In the genomic region with DNA sequence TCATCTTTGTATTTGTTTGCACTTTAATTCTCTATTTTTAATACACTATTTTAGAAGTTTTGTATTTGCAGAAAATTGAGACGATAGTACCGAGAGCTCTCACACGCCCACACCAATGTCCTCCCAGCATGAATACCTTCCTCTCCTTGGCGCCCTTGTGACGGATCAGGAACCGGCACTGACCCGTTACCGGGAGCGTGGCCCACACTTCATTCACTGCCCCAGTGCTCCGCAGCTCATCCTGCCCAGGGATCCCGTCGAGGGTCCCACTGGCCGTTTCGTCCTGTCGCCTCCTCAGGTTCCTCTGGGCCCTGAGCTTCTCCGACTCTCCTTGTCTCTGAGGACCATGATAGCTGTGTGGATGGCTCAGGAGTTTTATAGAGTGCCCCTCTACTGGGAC, we compare ENCODE assay signal across 1 cellular context.
TF ChIP-seq lines count a peak whose summit lies in the region.

No MANE protein-coding gene starts in this region.

TF ChIP-seq in HepG2, 621 proteins besides CTCF, POLR2A, EP300 and RAD21:
- TF ChIP-seq, protein P1, sequence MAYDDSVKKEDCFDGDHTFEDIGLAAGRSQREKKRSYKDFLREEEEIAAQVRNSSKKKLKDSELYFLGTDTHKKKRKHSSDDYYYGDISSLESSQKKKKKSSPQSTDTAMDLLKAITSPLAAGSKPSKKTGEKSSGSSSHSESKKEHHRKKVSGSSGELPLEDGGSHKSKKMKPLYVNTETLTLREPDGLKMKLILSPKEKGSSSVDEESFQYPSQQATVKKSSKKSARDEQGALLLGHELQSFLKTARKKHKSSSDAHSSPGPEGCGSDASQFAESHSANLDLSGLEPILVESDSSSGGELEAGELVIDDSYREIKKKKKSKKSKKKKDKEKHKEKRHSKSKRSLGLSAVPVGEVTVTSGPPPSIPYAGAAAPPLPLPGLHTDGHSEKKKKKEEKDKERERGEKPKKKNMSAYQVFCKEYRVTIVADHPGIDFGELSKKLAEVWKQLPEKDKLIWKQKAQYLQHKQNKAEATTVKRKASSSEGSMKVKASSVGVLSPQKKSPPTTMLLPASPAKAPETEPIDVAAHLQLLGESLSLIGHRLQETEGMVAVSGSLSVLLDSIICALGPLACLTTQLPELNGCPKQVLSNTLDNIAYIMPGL (CRISPR knock-in tag; IDR thresholded peaks at IDR 0.05; ENCODE audit: borderline replicate concordance in 1 of 2, low read depth in 1 of 2): no peak
- TF ChIP-seq HOXA7 (CRISPR knock-in tag; IDR thresholded peaks at IDR 0.05): no peak
- no peak for TF ChIP-seq ATF7-NPFF (CRISPR knock-in tag; IDR thresholded peaks at IDR 0.05; ENCODE audit: low read depth)
- no peak for TF ChIP-seq SP1 (IDR thresholded peaks at IDR 0.05)
- no peak for TF ChIP-seq SP1 (CRISPR knock-in tag; IDR thresholded peaks at IDR 0.05)
- no peak for TF ChIP-seq ZFP36 (IDR thresholded peaks at IDR 0.05; ENCODE audit: borderline replicate concordance, low read depth, low read length, partially characterized antibody)
- no peak for TF ChIP-seq ETV6 (CRISPR knock-in tag; conservative IDR thresholded peaks at IDR 0.05)
- no peak for TF ChIP-seq ZNF337 (CRISPR knock-in tag; IDR thresholded peaks at IDR 0.05; ENCODE audit: borderline replicate concordance, low read depth)
- TF ChIP-seq MAFK (conservative IDR thresholded peaks at IDR 0.05 in 1 of 2, IDR thresholded peaks at IDR 0.05 in 1 of 2; ENCODE audit: low read length in 2 of 2): no peak
- no peak for TF ChIP-seq MED13 (CRISPR knock-in tag; IDR thresholded peaks at IDR 0.05)
- no peak for TF ChIP-seq IKZF1 (IDR thresholded peaks at IDR 0.05)
- TF ChIP-seq, protein P2, sequence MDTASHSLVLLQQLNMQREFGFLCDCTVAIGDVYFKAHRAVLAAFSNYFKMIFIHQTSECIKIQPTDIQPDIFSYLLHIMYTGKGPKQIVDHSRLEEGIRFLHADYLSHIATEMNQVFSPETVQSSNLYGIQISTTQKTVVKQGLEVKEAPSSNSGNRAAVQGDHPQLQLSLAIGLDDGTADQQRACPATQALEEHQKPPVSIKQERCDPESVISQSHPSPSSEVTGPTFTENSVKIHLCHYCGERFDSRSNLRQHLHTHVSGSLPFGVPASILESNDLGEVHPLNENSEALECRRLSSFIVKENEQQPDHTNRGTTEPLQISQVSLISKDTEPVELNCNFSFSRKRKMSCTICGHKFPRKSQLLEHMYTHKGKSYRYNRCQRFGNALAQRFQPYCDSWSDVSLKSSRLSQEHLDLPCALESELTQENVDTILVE (CRISPR knock-in tag; IDR thresholded peaks at IDR 0.05): no peak
- no peak for TF ChIP-seq CREB1 (IDR thresholded peaks at IDR 0.05)
- TF ChIP-seq CREB1 (CRISPR knock-in tag; IDR thresholded peaks at IDR 0.05): no peak
- TF ChIP-seq, protein P3, sequence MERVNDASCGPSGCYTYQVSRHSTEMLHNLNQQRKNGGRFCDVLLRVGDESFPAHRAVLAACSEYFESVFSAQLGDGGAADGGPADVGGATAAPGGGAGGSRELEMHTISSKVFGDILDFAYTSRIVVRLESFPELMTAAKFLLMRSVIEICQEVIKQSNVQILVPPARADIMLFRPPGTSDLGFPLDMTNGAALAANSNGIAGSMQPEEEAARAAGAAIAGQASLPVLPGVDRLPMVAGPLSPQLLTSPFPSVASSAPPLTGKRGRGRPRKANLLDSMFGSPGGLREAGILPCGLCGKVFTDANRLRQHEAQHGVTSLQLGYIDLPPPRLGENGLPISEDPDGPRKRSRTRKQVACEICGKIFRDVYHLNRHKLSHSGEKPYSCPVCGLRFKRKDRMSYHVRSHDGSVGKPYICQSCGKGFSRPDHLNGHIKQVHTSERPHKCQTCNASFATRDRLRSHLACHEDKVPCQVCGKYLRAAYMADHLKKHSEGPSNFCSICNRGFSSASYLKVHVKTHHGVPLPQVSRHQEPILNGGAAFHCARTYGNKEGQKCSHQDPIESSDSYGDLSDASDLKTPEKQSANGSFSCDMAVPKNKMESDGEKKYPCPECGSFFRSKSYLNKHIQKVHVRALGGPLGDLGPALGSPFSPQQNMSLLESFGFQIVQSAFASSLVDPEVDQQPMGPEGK (CRISPR knock-in tag; IDR thresholded peaks at IDR 0.05): no peak
- TF ChIP-seq, protein P4, sequence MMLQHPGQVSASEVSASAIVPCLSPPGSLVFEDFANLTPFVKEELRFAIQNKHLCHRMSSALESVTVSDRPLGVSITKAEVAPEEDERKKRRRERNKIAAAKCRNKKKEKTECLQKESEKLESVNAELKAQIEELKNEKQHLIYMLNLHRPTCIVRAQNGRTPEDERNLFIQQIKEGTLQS (CRISPR knock-in tag; IDR thresholded peaks at IDR 0.05): no peak
- no peak for TF ChIP-seq CCDC6 (CRISPR knock-in tag; IDR thresholded peaks at IDR 0.05)
- TF ChIP-seq GATA4 (IDR thresholded peaks at IDR 0.05; ENCODE audit: borderline replicate concordance, low read depth): no peak
